In the genomic region with DNA sequence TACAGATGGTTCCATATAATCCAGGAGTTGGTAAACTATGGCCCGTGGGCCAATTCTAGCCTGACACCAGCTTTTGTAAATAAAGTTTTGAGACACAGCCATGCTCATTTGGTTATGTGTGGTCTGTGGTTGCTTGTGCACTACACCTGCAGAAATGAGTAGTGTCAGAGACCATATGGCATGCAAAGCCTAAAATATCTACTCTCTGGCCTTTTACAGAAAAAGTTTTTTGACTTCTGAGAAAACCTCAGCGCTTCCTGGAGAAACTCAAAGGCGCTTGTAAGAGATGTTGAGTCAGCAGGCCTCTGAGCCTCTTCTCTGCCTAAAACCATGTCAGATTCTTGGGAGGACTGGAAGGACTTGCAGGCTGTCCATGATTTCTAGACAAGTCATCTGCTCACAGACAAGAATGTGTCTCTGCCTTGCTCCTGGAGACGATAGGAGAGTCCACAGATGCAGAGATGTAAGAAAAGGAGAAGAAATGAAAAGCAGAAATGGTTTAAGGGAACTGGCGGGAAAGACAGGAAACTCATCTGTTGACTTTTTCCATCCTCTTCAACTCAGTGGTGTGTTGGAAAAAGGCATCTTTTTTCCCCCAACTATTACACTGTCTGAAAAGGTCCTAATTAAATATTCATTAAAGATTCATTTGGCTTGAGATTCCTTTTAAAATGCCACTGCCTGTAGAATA, we compare ENCODE assay signal across 10 cellular contexts. TPM values are rescaled to one million over a fixed set of nuclear protein-coding genes. Genes with fewer than 3 reads are reported as not detected.
DNase-seq lines count a peak whose midpoint lies in the region; ATAC-seq and FAIRE-seq lines count a peak whose summit lies in the region.
"Had no signal": no experiment of that assay in that cellular context is flagged by ENCODE, and none has a peak within 500 bp of the region (broad histone marks: within the 10 kb centered on the region; RNA-seq: fewer than 3 reads in every experiment).

No MANE protein-coding gene starts in this region.

- WGBS in right cardiac atrium = 84% methylated on average over 5 of the region's 5 CpGs

- peak overlapping the region; percentile 85 for H3K27ac Mint-ChIP-seq in memory B cell

- no peaks in the 10 kb centered on the region for H3K27me3 ChIP-seq in right cardiac atrium (ENCODE audit: control insufficient read depth, insufficient read depth)
- H3K27me3 ChIP-seq: SJSA1 had no signal

- H3K9me3 Mint-ChIP-seq in memory B cell = no peaks in the 10 kb centered on the region

- peak; percentile 52 for DNase-seq in GM19239 (ENCODE audit: insufficient read length, low spot score)
- DNase-seq in T-helper 22 cell (ENCODE audit: low read depth) = peak; percentile 55
- DNase-seq in memory B cell (ENCODE audit: low spot score in 2 of 2) = peak in 1 of 2 donors; percentile 42
- DNase-seq in SHP77 treated with DMSO at 0.1 percent for 48 hours (lab: John Stamatoyannopoulos, UW) = no peak
- DNase-seq in right cardiac atrium = no peak
- no peak for DNase-seq in posterior vena cava (ENCODE audit: low spot score)
- no peak for DNase-seq in NCI-H1105 treated with DMSO at 0.1 percent for 48 hours (lab: John Stamatoyannopoulos, UW)

- peak; percentile 98 for FAIRE-seq in GM19239 (lab: Jason Lieb, UNC)

- peaks cover 50% of the 10 kb centered on the region for H3K4me1 Mint-ChIP-seq in memory B cell

- H3K4me3 ChIP-seq in right cardiac atrium (ENCODE audit: low read length) = no peak overlapping the region
- H3K4me3 ChIP-seq: lung, SJSA1 had no signal

- H3K4me1 ChIP-seq in right cardiac atrium (ENCODE audit: control insufficient read depth, insufficient read depth, low read length) = no peaks in the 10 kb centered on the region

- peak; percentile 80 for ATAC-seq in HG03060 (IDR thresholded peaks at IDR 0.05; ENCODE audit: low read depth, unreplicated experiment)
- peak; percentile 86 for ATAC-seq in memory B cell (ENCODE audit: low read depth)
- ATAC-seq in right cardiac atrium = no peak

- intact Hi-C loops in right cardiac atrium (cut with DNase I) = loop anchor here in 3 of 4 donors (10.0 kb wide), 1 partner anchor 95 kb away; no protein-coding TSS in a partner anchor
- intact Hi-C loops in posterior vena cava (cut with DNase I) = loop anchor here in 1 of 2 donors (10.0 kb wide), 1 partner anchor 55 kb away; no protein-coding TSS in a partner anchor

- no peaks in the 10 kb centered on the region for H3K27me3 Mint-ChIP-seq in memory B cell

- no peaks in the 10 kb centered on the region for H3K9me3 ChIP-seq in right cardiac atrium (ENCODE audit: control insufficient read depth, low read length)
- H3K9me3 ChIP-seq: SJSA1 had no signal

- no peak overlapping the region for H3K27ac ChIP-seq in right cardiac atrium (ENCODE audit: low read length)
- H3K27ac ChIP-seq: SJSA1 had no signal

- H3K4me3 Mint-ChIP-seq in memory B cell = peak overlapping the region; percentile 80

- H3K36me3 Mint-ChIP-seq in memory B cell = peaks cover 6% of the 10 kb centered on the region

RNA-seq across cellular contexts. Expression of gene TTC39C, which starts 5.2 kb away (rescaled TPM):
- 10 to 100 TPM in 1 of 4 donors, 1 to 10 TPM in 3; 4.1 to 11.0 (median 6.0) TPM for total RNA-seq in right cardiac atrium
- polyA plus RNA-seq in right cardiac atrium = 2.8 TPM
- total RNA-seq in posterior vena cava = 10 to 100 TPM; 37.4 to 44.6 TPM

Comparison
In these comparisons a context has a peak if more than half of its experiments do, and no peak if none do; other contexts are left out.
1. DNase-seq: peak in GM19239 (single experiment) and T-helper 22 cell (single experiment); none in SHP77 treated with DMSO at 0.1 percent for 48 hours (single experiment), right cardiac atrium (0 of 3), posterior vena cava (single experiment) and NCI-H1105 treated with DMSO at 0.1 percent for 48 hours (single experiment).
2. ATAC-seq: peak in HG03060 (single experiment) and memory B cell (single experiment); none in right cardiac atrium (0 of 2).